Comparison of ENCODE assay signal across 8 cellular contexts in genomic region chr3:58236527-58237237, GRCh38. TPM values are rescaled to one million over a fixed set of nuclear protein-coding genes. Genes with fewer than 3 reads are reported as not detected.
A peak's percentile ranks its signal among the peaks of the same experiment; 100 is the strongest.
DNase-seq lines count a peak whose midpoint lies in the region; ATAC-seq and TF ChIP-seq lines count a peak whose summit lies in the region.

No MANE protein-coding gene starts in this region.

- no peaks in the 10 kb centered on the region for H3K9me3 ChIP-seq in Peyer's patch
- no peaks in the 10 kb centered on the region for H3K9me3 ChIP-seq in esophagus (ENCODE audit: control insufficient read depth in 2 of 2, insufficient read depth in 1 of 2, low read depth in 1 of 2, low read length in 1 of 2)
- no peaks in the 10 kb centered on the region for H3K9me3 ChIP-seq in neuronal stem cell (replicated peaks in 1 of 2; ENCODE audit: control insufficient read depth in 2 of 2, insufficient read depth in 1 of 2, low read depth in 1 of 2, low read length in 2 of 2)

- H3K27me3 ChIP-seq in Peyer's patch (no peaks in the 10 kb centered on the region), esophagus (ENCODE audit: control insufficient read depth in 1 of 2, insufficient read depth in 2 of 2, low read length in 2 of 2) (no peaks in the 10 kb centered on the region), neuronal stem cell (ENCODE audit: control insufficient read depth in 3 of 3, insufficient read depth in 3 of 3, low read depth in 1 of 3, low read length in 3 of 3) (peaks cover 0 to 78% (median 18%) of the 10 kb centered on the region in 3 experiments)

- no peak overlapping the region for H4K8ac ChIP-seq in neuronal stem cell (ENCODE audit: low read depth, low read length)

- H3K79me1 ChIP-seq in neuronal stem cell (ENCODE audit: low read depth, low read length): peaks cover 2% of the 10 kb centered on the region

- TF ChIP-seq POLR2A in Peyer's patch (IDR thresholded peaks at IDR 0.05): no peak
- TF ChIP-seq POLR2A in GM18505 (IDR thresholded peaks at IDR 0.05; ENCODE audit: borderline replicate concordance, extremely low read depth, insufficient read depth, insufficient read length): no peak

- no peak overlapping the region for H3K23ac ChIP-seq in neuronal stem cell (ENCODE audit: low read depth, low read length, poor library complexity)

- no peak overlapping the region for H2BK12ac ChIP-seq in neuronal stem cell (ENCODE audit: low read length)

- H3K4me3 ChIP-seq in GM08714 (ENCODE audit: low read length) (peak overlapping the region; percentile 68; the same call in 1 of the 2 replicates), Peyer's patch (peak overlapping the region; percentile 86 to 98 (median 90)), esophagus (ENCODE audit: low read depth in 1 of 2, low read length in 2 of 2) (peak overlapping the region; percentile 58 to 79), neuronal stem cell (ENCODE audit: low read length in 2 of 2) (peak overlapping the region; percentile 74 to 78)

- H4K91ac ChIP-seq in neuronal stem cell (ENCODE audit: low read depth, low read length, poor library complexity): no peak overlapping the region

- H3K4me2 ChIP-seq in neuronal stem cell (ENCODE audit: insufficient read depth, low read length, poor library complexity, severe bottlenecking): peak overlapping the region; percentile 94

- ATAC-seq in GM18505 (IDR thresholded peaks at IDR 0.05; ENCODE audit: unreplicated experiment): no peak
- ATAC-seq in GM19452 (IDR thresholded peaks at IDR 0.05; ENCODE audit: unreplicated experiment): no peak

- H3K18ac ChIP-seq in neuronal stem cell (ENCODE audit: low read length): peak overlapping the region; percentile 76

- H3K4me1 ChIP-seq in Peyer's patch (peaks cover 0 to 25% (median 3%) of the 10 kb centered on the region in 4 donors), esophagus (ENCODE audit: control insufficient read depth in 2 of 2, insufficient read depth in 2 of 2, low read length in 1 of 2) (peaks cover 3 to 9% of the 10 kb centered on the region in 2 donors), neuronal stem cell (ENCODE audit: control insufficient read depth in 2 of 2, insufficient read depth in 1 of 2, low read depth in 1 of 2, low read length in 2 of 2) (peaks cover 9 to 11% of the 10 kb centered on the region in 2 donors)

- peak in 1 of 3 donors; percentile 57 for DNase-seq in Peyer's patch
- no peak for DNase-seq in neuronal stem cell (ENCODE audit: low spot score)
- DNase-seq in NCI-H1105 (lab: John Stamatoyannopoulos, UW): no peak
- no peak for DNase-seq in stimulated activated CD8-positive, alpha-beta memory T cell treated with anti-CD3 and anti-CD28 coated beads, Interleukin-4, amount 100 ng/mL, for 48 hours

- H3K27ac ChIP-seq in Peyer's patch (peak overlapping the region; percentile 79 to 96 (median 84)), esophagus (ENCODE audit: low read depth in 2 of 2, low read length in 1 of 2) (peak overlapping the region; percentile 46 to 52), neuronal stem cell (replicated peaks; ENCODE audit: low read length) (peak overlapping the region; percentile 6)

- H3K14ac ChIP-seq in neuronal stem cell (ENCODE audit: low read length): no peak overlapping the region

- peak overlapping the region; percentile 86 for H2AK5ac ChIP-seq in neuronal stem cell (ENCODE audit: low read depth, low read length)

- H3K9ac ChIP-seq in neuronal stem cell (ENCODE audit: low read depth, low read length, poor library complexity): peak overlapping the region; percentile 47

- H2BK120ac ChIP-seq in neuronal stem cell (ENCODE audit: low read depth, low read length): no peak overlapping the region

- H2BK5ac ChIP-seq in neuronal stem cell (ENCODE audit: low read length): no peak overlapping the region

- H3K36me3 ChIP-seq in Peyer's patch (no peaks in the 10 kb centered on the region), esophagus (ENCODE audit: control insufficient read depth in 2 of 2, insufficient read depth in 2 of 2, low read length in 1 of 2) (no peaks in the 10 kb centered on the region), neuronal stem cell (replicated peaks in 1 of 2; ENCODE audit: control insufficient read depth in 2 of 2, insufficient read depth in 2 of 2, low read length in 2 of 2) (no peaks in the 10 kb centered on the region)

- TF ChIP-seq CTCF in Peyer's patch (IDR thresholded peaks at IDR 0.05): no peak

- WGBS in esophagus, 2 donors: 14 to 17% methylated on average over 24 of the region's 24 CpGs
- WGBS in neuronal stem cell (ENCODE audit: extremely low coverage in 2 of 2, insufficient read length in 2 of 2, insufficient replicate concordance in 1 of 2), 2 donors: no CpG with 5 or more reads among the region's 24 CpGs

- H2BK15ac ChIP-seq in neuronal stem cell (ENCODE audit: low read length): peak overlapping the region; percentile 13

- H3K4ac ChIP-seq in neuronal stem cell (ENCODE audit: low read length): no peak overlapping the region

- H2AFZ ChIP-seq in neuronal stem cell (ENCODE audit: low read length): peak overlapping the region; percentile 98

RNA-seq across cellular contexts. Expression of gene ABHD6, which starts 0.9 kb away (rescaled TPM):
- 10 to 100 TPM in 3 of 4 donors, 1 to 10 TPM in 1; 9.1 to 97.6 (median 55.7) TPM for total RNA-seq in Peyer's patch
- polyA plus RNA-seq in esophagus: 1 to 10 TPM; 4.3 to 5.6 TPM
- 18.4 TPM for polyA plus RNA-seq in neuronal stem cell (2013, experiment 1 of 2)
- polyA plus RNA-seq in neuronal stem cell (2013, experiment 2 of 2): 18.0 TPM

RNA-seq across cellular contexts. Expression of gene DNASE1L3, which starts 25.9 kb away (rescaled TPM):
- total RNA-seq in Peyer's patch: 10 to 100 TPM in 1 of 4 donors, 1 to 10 TPM in 3; 1.9 to 47.0 (median 3.9) TPM
- 10 to 100 TPM in 1 of 2 donors, 1 to 10 TPM in 1; 7.5 to 39.3 TPM for polyA plus RNA-seq in esophagus
- polyA plus RNA-seq in neuronal stem cell (2013, experiment 1 of 2): not detected
- not detected for polyA plus RNA-seq in neuronal stem cell (2013, experiment 2 of 2)

Comparison
In these comparisons a context has a peak if more than half of its experiments do, and no peak if none do; other contexts are left out.
1. H3K27ac ChIP-seq: peak in every context shown above with its lines; median percentile 84 in Peyer's patch; 49 in esophagus; 6 in neuronal stem cell.